In the genomic region with DNA sequence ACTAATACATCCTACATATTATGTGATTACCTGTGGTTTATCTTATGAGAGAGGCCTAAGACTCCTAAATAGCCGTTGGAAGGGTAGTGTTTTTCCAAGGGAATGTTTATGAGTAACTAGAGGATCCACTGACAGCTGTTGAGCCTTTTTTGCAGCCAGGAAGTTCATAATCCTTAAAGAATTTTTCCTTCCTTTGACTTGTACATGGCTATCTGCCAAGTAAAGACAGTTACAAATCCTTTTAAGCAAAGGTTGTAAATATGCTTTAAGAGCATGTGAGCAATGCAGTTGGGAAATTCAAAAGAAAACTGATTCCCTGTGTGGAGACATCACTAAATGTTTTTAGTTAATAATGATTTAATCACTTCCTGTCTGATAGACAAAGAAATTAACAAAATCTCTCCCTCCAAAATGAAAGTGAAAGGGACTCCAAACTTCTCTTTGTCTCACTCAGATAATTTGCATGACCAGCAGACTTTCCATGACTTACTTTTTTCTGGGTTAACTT, we compare ENCODE assay signal across 8 cellular contexts.
DNase-seq lines count a peak whose midpoint lies in the region; ATAC-seq and TF ChIP-seq lines count a peak whose summit lies in the region.

No MANE protein-coding gene starts in this region.

- no peaks in the 10 kb centered on the region for H3K27me3 ChIP-seq in CD4-positive, CD25-positive, alpha-beta regulatory T cell (ENCODE audit: control insufficient read depth, insufficient read depth, low read length)
- no peaks in the 10 kb centered on the region for H3K27me3 ChIP-seq in tibial artery

- peak overlapping the region in 2 of 3 donors; percentile 3 to 44 for H3K27ac Mint-ChIP-seq in CD4-positive, CD25-positive, alpha-beta regulatory T cell
- no peak overlapping the region for H3K27ac Mint-ChIP-seq in activated CD4-positive, alpha-beta memory T cell treated with anti-CD3 and anti-CD28 coated beads, Interleukin-2, amount 10 ng/mL, durations not matched to agents 7 days and 5 days

- no peaks in the 10 kb centered on the region for H3K4me1 ChIP-seq in CD4-positive, CD25-positive, alpha-beta regulatory T cell (ENCODE audit: control insufficient read depth, insufficient read depth, low read length, poor library complexity, severe bottlenecking)
- peaks cover 0 to 12% (median 7%) of the 10 kb centered on the region in 4 donors for H3K4me1 ChIP-seq in tibial artery

- H3K27ac ChIP-seq in CD4-positive, CD25-positive, alpha-beta regulatory T cell (ENCODE audit: insufficient read depth, low read length, poor library complexity, severe bottlenecking), result no peak overlapping the region
- no peak overlapping the region for H3K27ac ChIP-seq in tibial artery

- POLR2A ChIA-PET in activated CD4-positive, alpha-beta memory T cell treated with anti-CD3 and anti-CD28 coated beads, Interleukin-2, amount 10 ng/mL, durations not matched to agents 7 days and 5 days (lab: Charles Lee), result no interaction called here

- no peaks in the 10 kb centered on the region for H3K27me3 Mint-ChIP-seq in CD4-positive, CD25-positive, alpha-beta regulatory T cell
- no peaks in the 10 kb centered on the region for H3K27me3 Mint-ChIP-seq in activated CD4-positive, alpha-beta memory T cell treated with anti-CD3 and anti-CD28 coated beads, Interleukin-2, amount 10 ng/mL, durations not matched to agents 7 days and 5 days

- peak in 2 of 3 donors; percentile 0 to 57 for DNase-seq in CD4-positive, CD25-positive, alpha-beta regulatory T cell
- peak; percentile 27 for DNase-seq in HS-27A (ENCODE audit: low read depth)
- DNase-seq in activated CD4-positive, alpha-beta memory T cell treated with anti-CD3 and anti-CD28 coated beads, Interleukin-2, amount 10 ng/mL, durations not matched to agents 7 days and 5 days, result no peak
- peak; percentile 89 for DNase-seq in kidney glomerular epithelial cell (lab: John Stamatoyannopoulos, UW)
- no peak for DNase-seq in tibial artery
- DNase-seq in DMS114 treated with DMSO at 0.1 percent for 48 hours (lab: John Stamatoyannopoulos, UW; ENCODE audit: unreplicated experiment), result no peak
- no peak for DNase-seq in COR-L47 (lab: John Stamatoyannopoulos, UW)

- intact Hi-C loops in tibial artery (cut with DNase I; ENCODE audit: low total_unique reads), result no loop called here

- peak overlapping the region; percentile 77 for H3K4me3 ChIP-seq in CD4-positive, CD25-positive, alpha-beta regulatory T cell (ENCODE audit: low read depth, low read length)
- H3K4me3 ChIP-seq in tibial artery, result peak overlapping the region in 1 of 2 donors; percentile 14

- TF ChIP-seq CTCF in tibial artery (IDR thresholded peaks at IDR 0.05), result no peak

- H3K36me3 ChIP-seq in CD4-positive, CD25-positive, alpha-beta regulatory T cell (ENCODE audit: control insufficient read depth, insufficient read depth, low read length), result no peaks in the 10 kb centered on the region
- H3K36me3 ChIP-seq in tibial artery, result no peaks in the 10 kb centered on the region

- H3K9me3 ChIP-seq in CD4-positive, CD25-positive, alpha-beta regulatory T cell (ENCODE audit: control insufficient read depth in 2 of 2, low read length in 2 of 2), result no peaks in the 10 kb centered on the region
- H3K9me3 ChIP-seq in tibial artery, result no peaks in the 10 kb centered on the region

- CTCF ChIA-PET in activated CD4-positive, alpha-beta memory T cell treated with anti-CD3 and anti-CD28 coated beads, Interleukin-2, amount 10 ng/mL, durations not matched to agents 7 days and 5 days (lab: Charles Lee), result no interaction called here

- no peaks in the 10 kb centered on the region for H3K9me3 Mint-ChIP-seq in CD4-positive, CD25-positive, alpha-beta regulatory T cell
- H3K9me3 Mint-ChIP-seq in activated CD4-positive, alpha-beta memory T cell treated with anti-CD3 and anti-CD28 coated beads, Interleukin-2, amount 10 ng/mL, durations not matched to agents 7 days and 5 days, result no peaks in the 10 kb centered on the region

- peaks cover 4 to 11% (median 7%) of the 10 kb centered on the region in 4 donors for H3K4me1 Mint-ChIP-seq in CD4-positive, CD25-positive, alpha-beta regulatory T cell
- H3K4me1 Mint-ChIP-seq in activated CD4-positive, alpha-beta memory T cell treated with anti-CD3 and anti-CD28 coated beads, Interleukin-2, amount 10 ng/mL, durations not matched to agents 7 days and 5 days, result peaks cover 4% of the 10 kb centered on the region

- H3K36me3 Mint-ChIP-seq in CD4-positive, CD25-positive, alpha-beta regulatory T cell, result no peaks in the 10 kb centered on the region
- H3K36me3 Mint-ChIP-seq in activated CD4-positive, alpha-beta memory T cell treated with anti-CD3 and anti-CD28 coated beads, Interleukin-2, amount 10 ng/mL, durations not matched to agents 7 days and 5 days (ENCODE audit: low read depth), result no peaks in the 10 kb centered on the region

- ATAC-seq in CD4-positive, CD25-positive, alpha-beta regulatory T cell (ENCODE audit: low read depth in 2 of 2), result peak in 1 of 2 donors; percentile 37
- ATAC-seq in GM19452 (IDR thresholded peaks at IDR 0.05; ENCODE audit: unreplicated experiment), result peak; percentile 76

- H3K4me3 Mint-ChIP-seq in CD4-positive, CD25-positive, alpha-beta regulatory T cell, result peak overlapping the region in 3 of 4 donors; percentile 66 to 72 (median 68)
- peak overlapping the region; percentile 33 for H3K4me3 Mint-ChIP-seq in activated CD4-positive, alpha-beta memory T cell treated with anti-CD3 and anti-CD28 coated beads, Interleukin-2, amount 10 ng/mL, durations not matched to agents 7 days and 5 days

Comparison
In these comparisons a context has a peak if more than half of its experiments do, and no peak if none do; other contexts are left out.
1. DNase-seq: peak in CD4-positive, CD25-positive, alpha-beta regulatory T cell (2 of 3), HS-27A (single experiment) and kidney glomerular epithelial cell (single experiment); none in activated CD4-positive, alpha-beta memory T cell treated with anti-CD3 and anti-CD28 coated beads, Interleukin-2, amount 10 ng/mL, durations not matched to agents 7 days and 5 days (single experiment), tibial artery (0 of 2), DMS114 treated with DMSO at 0.1 percent for 48 hours (single experiment) and COR-L47 (single experiment).